7 cellular contexts compared by ENCODE assay signal in the genomic region with DNA sequence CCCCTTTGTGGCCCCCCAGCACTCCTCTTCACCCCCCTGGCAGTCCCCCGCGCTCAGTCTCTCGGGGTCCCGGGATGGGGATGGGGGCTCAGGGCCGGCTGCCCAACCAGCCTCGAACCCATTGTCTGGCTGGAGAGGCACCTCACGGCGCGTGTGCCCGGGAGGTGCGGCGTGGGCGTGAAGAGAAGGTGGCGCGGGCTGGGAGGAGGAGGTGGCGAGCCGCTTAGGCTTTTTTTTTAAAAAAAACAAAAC.
A peak's percentile ranks its signal among the peaks of the same experiment; 100 is the strongest.
DNase-seq lines count a peak whose midpoint lies in the region; ATAC-seq lines count a peak whose summit lies in the region.

No MANE protein-coding gene starts in this region.

- DNase-seq in inferior parietal cortex (ENCODE audit: extremely low spot score) (peak; percentile 5), HuH-7.5 (ENCODE audit: low spot score) (no peak), HCEC 1CT (no peak)
- DNase-seq in stimulated activated effector memory CD8-positive, alpha-beta T cell treated with anti-CD3 and anti-CD28 coated beads, Interleukin-12 subunit alpha, Interleukin-12 subunit beta, amount 100 ng/mL, for 72 hours (ENCODE audit: low spot score in 2 of 2), result no peak

- H3K36me3 Mint-ChIP-seq in stimulated activated effector memory CD8-positive, alpha-beta T cell treated with anti-CD3 and anti-CD28 coated beads, Interleukin-12 subunit alpha, Interleukin-12 subunit beta, amount 100 ng/mL, for 72 hours, result no peaks in the 10 kb centered on the region

- H3K4me1 Mint-ChIP-seq in stimulated activated effector memory CD8-positive, alpha-beta T cell treated with anti-CD3 and anti-CD28 coated beads, Interleukin-12 subunit alpha, Interleukin-12 subunit beta, amount 100 ng/mL, for 72 hours, result peaks cover 7% of the 10 kb centered on the region

- peak; percentile 20 for ATAC-seq in GM19351 (IDR thresholded peaks at IDR 0.05; ENCODE audit: unreplicated experiment)
- peak; percentile 17 for ATAC-seq in HG03103 (IDR thresholded peaks at IDR 0.05; ENCODE audit: low read depth, unreplicated experiment)
- ATAC-seq in stimulated activated effector memory CD8-positive, alpha-beta T cell treated with anti-CD3 and anti-CD28 coated beads, Interleukin-12 subunit alpha, Interleukin-12 subunit beta, amount 100 ng/mL, for 72 hours, result no peak

- peak overlapping the region; percentile 72 for H3K4me3 Mint-ChIP-seq in stimulated activated effector memory CD8-positive, alpha-beta T cell treated with anti-CD3 and anti-CD28 coated beads, Interleukin-12 subunit alpha, Interleukin-12 subunit beta, amount 100 ng/mL, for 72 hours

- no peaks in the 10 kb centered on the region for H3K9me3 Mint-ChIP-seq in stimulated activated effector memory CD8-positive, alpha-beta T cell treated with anti-CD3 and anti-CD28 coated beads, Interleukin-12 subunit alpha, Interleukin-12 subunit beta, amount 100 ng/mL, for 72 hours

- peak overlapping the region; percentile 87 for H3K27ac ChIP-seq in angular gyrus (ENCODE audit: low read depth, low read length)

- no peak overlapping the region for H3K27ac Mint-ChIP-seq in stimulated activated effector memory CD8-positive, alpha-beta T cell treated with anti-CD3 and anti-CD28 coated beads, Interleukin-12 subunit alpha, Interleukin-12 subunit beta, amount 100 ng/mL, for 72 hours
